8 cellular contexts compared by ENCODE assay signal in the genomic region with DNA sequence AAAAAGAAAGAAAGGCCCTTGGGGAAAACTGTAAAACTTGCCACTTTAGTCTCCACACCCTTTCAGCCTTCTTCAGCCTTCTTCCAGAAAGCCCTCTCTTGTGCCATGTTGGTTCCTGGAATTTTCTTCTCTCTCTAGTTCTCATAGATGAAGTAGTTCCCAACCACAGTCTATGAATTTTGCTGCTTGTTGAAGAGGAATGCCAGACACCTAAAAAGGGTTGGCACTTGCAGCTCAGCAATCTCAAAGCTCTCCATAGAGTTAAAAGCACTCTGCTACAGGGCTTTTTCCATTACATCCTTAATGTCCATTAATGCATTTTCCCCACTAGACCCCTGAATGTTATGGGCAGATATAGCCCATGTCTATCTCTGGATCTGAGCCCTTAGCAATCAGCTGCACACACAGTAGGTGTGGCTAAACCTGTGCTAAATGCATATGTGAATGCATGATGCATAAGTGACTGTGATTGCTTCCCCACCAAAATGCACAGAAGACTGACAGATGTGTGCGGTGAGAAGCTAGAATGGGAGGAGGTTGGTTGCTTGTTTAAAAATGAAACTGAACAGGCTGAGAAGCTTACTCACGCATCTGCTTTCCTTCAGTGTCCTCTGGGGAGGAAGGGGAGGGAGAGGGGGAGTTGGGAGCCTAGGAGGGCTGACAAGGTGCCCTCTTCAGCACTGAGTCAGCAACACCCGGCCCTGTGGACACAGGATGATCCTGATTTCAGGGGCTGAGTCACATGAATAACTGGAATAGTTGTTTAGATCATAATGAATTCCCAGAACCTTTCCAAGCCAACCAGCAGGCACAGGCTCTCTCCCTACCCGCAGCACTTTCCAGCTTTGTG.
DNase-seq lines count a peak whose midpoint lies in the region; ATAC-seq, FAIRE-seq and TF ChIP-seq lines count a peak whose summit lies in the region.

No MANE protein-coding gene starts in this region.

- no peaks in the 10 kb centered on the region for H3K9me2 ChIP-seq in GM23338 (ENCODE audit: insufficient read depth)

- no peaks in the 10 kb centered on the region for H4K20me1 ChIP-seq in GM23338 (replicated peaks; ENCODE audit: insufficient read depth)
- H4K20me1 ChIP-seq in keratinocyte (ENCODE audit: control insufficient read depth, extremely low read depth, insufficient read depth, low read length), result no peaks in the 10 kb centered on the region

- H2AFZ ChIP-seq in GM23338 (peak overlapping the region; percentile 56), keratinocyte (ENCODE audit: control insufficient read depth, low read length) (peak overlapping the region; percentile 14)

- H3K27me3 ChIP-seq in GM23338 (ENCODE audit: insufficient read depth), result peaks cover 20% of the 10 kb centered on the region
- H3K27me3 ChIP-seq in keratinocyte (ENCODE audit: control insufficient read depth, extremely low read depth, insufficient read depth, low read length), result no peaks in the 10 kb centered on the region

- peaks cover 11% of the 10 kb centered on the region; the same call in 1 of the 2 replicates for H3F3A ChIP-seq in GM23338 (replicated peaks; ENCODE audit: low read depth)

- H3K4me2 ChIP-seq in GM23338 (no peak overlapping the region), keratinocyte (ENCODE audit: control insufficient read depth, extremely low read depth, insufficient read depth, low read depth, low read length) (peak overlapping the region; percentile 86)

- peaks cover 6% of the 10 kb centered on the region for H3K27me3 Mint-ChIP-seq in GM23338 (ENCODE audit: insufficient read depth, low read depth, poor library complexity)
- no peaks in the 10 kb centered on the region for H3K27me3 Mint-ChIP-seq in stimulated activated memory B cell treated with anti-CD40 and anti-IgM and Interleukin-4, amounts not matched to agents 10 μg/mL and 1 μg/mL and 100 μg/mL, for 72 hours

- H3K79me2 ChIP-seq in GM23338 (replicated peaks; ENCODE audit: insufficient read depth) (no peaks in the 10 kb centered on the region), keratinocyte (ENCODE audit: control insufficient read depth, insufficient read depth, low read length) (no peaks in the 10 kb centered on the region)

- no peak overlapping the region for H3K4me3 ChIP-seq in GM23338
- peak overlapping the region; percentile 6 for H3K4me3 ChIP-seq in astrocyte of the cerebellum (ENCODE audit: low read depth, low read length)
- H3K4me3 ChIP-seq in keratinocyte (ENCODE audit: control insufficient read depth in 2 of 3, extremely low read depth in 1 of 3, insufficient read depth in 2 of 3, low read depth in 1 of 3, low read length in 3 of 3), result peak overlapping the region in 2 of 3 experiments; percentile 49 to 56

- no peaks in the 10 kb centered on the region for H3K36me3 Mint-ChIP-seq in GM23338 (ENCODE audit: low read depth)
- H3K36me3 Mint-ChIP-seq in stimulated activated memory B cell treated with anti-CD40 and anti-IgM and Interleukin-4, amounts not matched to agents 10 μg/mL and 1 μg/mL and 100 μg/mL, for 72 hours, result no peaks in the 10 kb centered on the region

- no peak for TF ChIP-seq CTCF in GM23338 (conservative IDR thresholded peaks at IDR 0.05; ENCODE audit: low read depth in 2 of 2)
- TF ChIP-seq CTCF in astrocyte of the cerebellum (IDR thresholded peaks at IDR 0.05; ENCODE audit: low read depth, low read length, missing control alignments), result no peak
- no peak for TF ChIP-seq CTCF in keratinocyte (optimal IDR thresholded peaks at IDR 0.05 in 1 of 3, IDR thresholded peaks at IDR 0.05 in 1 of 3, conservative IDR thresholded peaks at IDR 0.05 in 1 of 3; ENCODE audit: extremely low read depth in 1 of 3, insufficient read depth in 2 of 3, low read length in 3 of 3)

- FAIRE-seq in keratinocyte (lab: Jason Lieb, UNC), result peak; percentile 97

- peaks cover 3% of the 10 kb centered on the region for H3K9me1 ChIP-seq in keratinocyte (ENCODE audit: control insufficient read depth, extremely low read depth, insufficient read depth, low read length)

- no peaks in the 10 kb centered on the region for H3K9me3 ChIP-seq in keratinocyte (ENCODE audit: control insufficient read depth, low read depth, low read length)

- H3K27ac ChIP-seq in GM23338 (ENCODE audit: low read depth), result no peak overlapping the region
- peak overlapping the region; percentile 73 for H3K27ac ChIP-seq in keratinocyte (ENCODE audit: control insufficient read depth, insufficient read depth, low read length)

- H3K9me3 Mint-ChIP-seq in GM23338, result no peaks in the 10 kb centered on the region; the same call in 2 of the 3 replicates
- H3K9me3 Mint-ChIP-seq in stimulated activated memory B cell treated with anti-CD40 and anti-IgM and Interleukin-4, amounts not matched to agents 10 μg/mL and 1 μg/mL and 100 μg/mL, for 72 hours, result no peaks in the 10 kb centered on the region

- no peak overlapping the region for H3K4me3 Mint-ChIP-seq in GM23338
- no peak overlapping the region for H3K4me3 Mint-ChIP-seq in stimulated activated memory B cell treated with anti-CD40 and anti-IgM and Interleukin-4, amounts not matched to agents 10 μg/mL and 1 μg/mL and 100 μg/mL, for 72 hours

- H3K36me3 ChIP-seq in GM23338 (ENCODE audit: insufficient read depth) (no peaks in the 10 kb centered on the region), keratinocyte (ENCODE audit: control insufficient read depth in 2 of 2, extremely low read depth in 1 of 2, insufficient read depth in 2 of 2, low read length in 2 of 2) (no peaks in the 10 kb centered on the region)

- no peak for ATAC-seq in GM23338
- peak; percentile 35 for ATAC-seq in stimulated activated memory B cell treated with anti-CD40 and anti-IgM and Interleukin-4, amounts not matched to agents 10 μg/mL and 1 μg/mL and 100 μg/mL, for 72 hours

- peaks cover 32% of the 10 kb centered on the region for H3K4me1 Mint-ChIP-seq in GM23338
- peaks cover 43% of the 10 kb centered on the region for H3K4me1 Mint-ChIP-seq in stimulated activated memory B cell treated with anti-CD40 and anti-IgM and Interleukin-4, amounts not matched to agents 10 μg/mL and 1 μg/mL and 100 μg/mL, for 72 hours

- no peak overlapping the region for H3K27ac Mint-ChIP-seq in GM23338
- peak overlapping the region; percentile 47 for H3K27ac Mint-ChIP-seq in stimulated activated memory B cell treated with anti-CD40 and anti-IgM and Interleukin-4, amounts not matched to agents 10 μg/mL and 1 μg/mL and 100 μg/mL, for 72 hours

- H3K4me1 ChIP-seq in GM23338 (ENCODE audit: insufficient read depth), result peaks cover 32% of the 10 kb centered on the region
- H3K4me1 ChIP-seq in keratinocyte (ENCODE audit: control insufficient read depth, extremely low read depth, insufficient read depth, low read length), result peaks cover 25% of the 10 kb centered on the region

- in situ Hi-C loops in astrocyte of the cerebellum (cut with HindIII; ENCODE audit: low sequenced_read_pairs), result loop anchor here (10.0 kb wide), 1 partner anchor 366 kb away; a partner anchor contains a TSS

- DNase-seq in NCI-H82 (lab: John Stamatoyannopoulos, UW), result peak; percentile 69
- no peak for DNase-seq in NCI-H82 treated with DMSO at 0.1 percent for 48 hours (lab: John Stamatoyannopoulos, UW; ENCODE audit: unreplicated experiment)
- DNase-seq in GM23338 (ENCODE audit: low spot score), result no peak
- peak; percentile 52 for DNase-seq in MV-4-11 (lab: John Stamatoyannopoulos, UW)
- DNase-seq in astrocyte of the cerebellum (ENCODE audit: low read depth), result peak; percentile 92
- peak; percentile 96 for DNase-seq in keratinocyte (ENCODE audit: low read depth, low spot score)
- DNase-seq in GF-D8 (lab: John Stamatoyannopoulos, UW), result no peak

- peak overlapping the region; percentile 40 for H3K9ac ChIP-seq in keratinocyte (ENCODE audit: control insufficient read depth, extremely low read depth, insufficient read depth, low read length)

- dilution Hi-C loops in keratinocyte (cut with MboI; ENCODE audit: extremely low pct_ligation_motif_present, low sequenced_read_pairs), result no loop called here

TF ChIP-seq in GM23338, 12 proteins besides CTCF, POLR2A, EP300 and RAD21 (continues in another document):
- TF ChIP-seq JUNB (IDR thresholded peaks at IDR 0.05; ENCODE audit: unreplicated experiment) (no peak), STAT1 (IDR thresholded peaks at IDR 0.05; ENCODE audit: unreplicated experiment) (no peak), EZH2 (IDR thresholded peaks at IDR 0.05; ENCODE audit: low read depth, unreplicated experiment) (no peak), ZNF114 (CRISPR knock-in tag; IDR thresholded peaks at IDR 0.05) (no peak), POLR2AphosphoS5 (IDR thresholded peaks at IDR 0.05; ENCODE audit: low read depth) (no peak), CREB1 (CRISPR knock-in tag; IDR thresholded peaks at IDR 0.05; ENCODE audit: low read depth) (no peak), ZNF331 (CRISPR knock-in tag; IDR thresholded peaks at IDR 0.05; ENCODE audit: low read depth) (no peak), NANOG (IDR thresholded peaks at IDR 0.05; ENCODE audit: borderline replicate concordance) (no peak)
- TF ChIP-seq, protein P1, sequence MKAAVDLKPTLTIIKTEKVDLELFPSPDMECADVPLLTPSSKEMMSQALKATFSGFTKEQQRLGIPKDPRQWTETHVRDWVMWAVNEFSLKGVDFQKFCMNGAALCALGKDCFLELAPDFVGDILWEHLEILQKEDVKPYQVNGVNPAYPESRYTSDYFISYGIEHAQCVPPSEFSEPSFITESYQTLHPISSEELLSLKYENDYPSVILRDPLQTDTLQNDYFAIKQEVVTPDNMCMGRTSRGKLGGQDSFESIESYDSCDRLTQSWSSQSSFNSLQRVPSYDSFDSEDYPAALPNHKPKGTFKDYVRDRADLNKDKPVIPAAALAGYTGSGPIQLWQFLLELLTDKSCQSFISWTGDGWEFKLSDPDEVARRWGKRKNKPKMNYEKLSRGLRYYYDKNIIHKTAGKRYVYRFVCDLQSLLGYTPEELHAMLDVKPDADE (IDR thresholded peaks at IDR 0.05), result no peak

Comparison
In these comparisons a context has a peak if more than half of its experiments do, and no peak if none do; other contexts are left out.
1. DNase-seq: peak in NCI-H82 (single experiment), MV-4-11 (single experiment), astrocyte of the cerebellum (single experiment) and keratinocyte (single experiment); none in NCI-H82 treated with DMSO at 0.1 percent for 48 hours (single experiment), GM23338 (single experiment) and GF-D8 (single experiment).